In the genomic region with DNA sequence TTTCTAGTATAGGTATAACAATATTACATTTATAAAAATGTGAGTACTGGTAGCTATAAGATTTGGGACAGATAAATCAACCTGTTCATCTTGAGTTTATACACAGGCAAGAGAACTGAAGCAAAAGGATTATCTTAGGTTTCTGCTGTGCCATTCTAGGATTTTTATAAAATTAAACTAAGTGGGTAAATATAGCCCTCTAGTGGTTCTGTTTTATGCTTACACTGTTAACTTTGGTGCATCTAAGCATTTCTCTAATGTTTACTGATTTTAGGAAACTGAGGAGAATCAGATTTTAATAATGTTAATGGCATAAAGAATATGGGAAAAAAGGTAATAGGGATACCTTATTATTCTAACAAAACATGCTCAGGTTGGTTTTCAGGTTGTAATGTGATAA, we compare ENCODE assay signal across 1 cellular context.
TF ChIP-seq lines count a peak whose summit lies in the region.

No MANE protein-coding gene starts in this region.

TF ChIP-seq in K562, 482 proteins besides CTCF, POLR2A, EP300 and RAD21:
- peak; percentile 29; the same call in 1 of the 2 replicates for TF ChIP-seq SMC3 (conservative IDR thresholded peaks at IDR 0.05; ENCODE audit: insufficient read depth, low read depth, low read length)
- TF ChIP-seq, protein P1, sequence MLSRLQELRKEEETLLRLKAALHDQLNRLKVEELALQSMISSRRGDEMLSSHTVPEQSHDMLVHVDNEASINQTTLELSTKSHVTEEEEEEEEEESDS (CRISPR knock-in tag; IDR thresholded peaks at IDR 0.05) = no peak
- TF ChIP-seq FOS (IDR thresholded peaks at IDR 0.05; ENCODE audit: extremely low read depth, insufficient read length) = no peak
- no peak for TF ChIP-seq ERF (CRISPR knock-in tag; IDR thresholded peaks at IDR 0.05)
- TF ChIP-seq PHF20 (IDR thresholded peaks at IDR 0.05; ENCODE audit: partially characterized antibody) = no peak
- TF ChIP-seq POLR2H (tag; IDR thresholded peaks at IDR 0.05; ENCODE audit: low read depth) = peak; percentile 45
- no peak for TF ChIP-seq GABPB1 (CRISPR knock-in tag; IDR thresholded peaks at IDR 0.05)
- no peak for TF ChIP-seq ZNF3 (CRISPR knock-in tag; IDR thresholded peaks at IDR 0.05)
- TF ChIP-seq NFIC (IDR thresholded peaks at IDR 0.05) = no peak
- no peak for TF ChIP-seq ZBED1 (IDR thresholded peaks at IDR 0.05)
- no peak for TF ChIP-seq SP2 (IDR thresholded peaks at IDR 0.05; ENCODE audit: extremely low read depth, low read depth, low read length, poor library complexity, severe bottlenecking)
- TF ChIP-seq POLR3A (IDR thresholded peaks at IDR 0.05; ENCODE audit: borderline replicate concordance, extremely low read depth, insufficient read depth, insufficient read length) = no peak
- no peak for TF ChIP-seq SRSF1 (IDR thresholded peaks at IDR 0.05; ENCODE audit: low read depth, low read length)
- no peak for TF ChIP-seq SMARCE1 (IDR thresholded peaks at IDR 0.05)
- TF ChIP-seq, protein P2, sequence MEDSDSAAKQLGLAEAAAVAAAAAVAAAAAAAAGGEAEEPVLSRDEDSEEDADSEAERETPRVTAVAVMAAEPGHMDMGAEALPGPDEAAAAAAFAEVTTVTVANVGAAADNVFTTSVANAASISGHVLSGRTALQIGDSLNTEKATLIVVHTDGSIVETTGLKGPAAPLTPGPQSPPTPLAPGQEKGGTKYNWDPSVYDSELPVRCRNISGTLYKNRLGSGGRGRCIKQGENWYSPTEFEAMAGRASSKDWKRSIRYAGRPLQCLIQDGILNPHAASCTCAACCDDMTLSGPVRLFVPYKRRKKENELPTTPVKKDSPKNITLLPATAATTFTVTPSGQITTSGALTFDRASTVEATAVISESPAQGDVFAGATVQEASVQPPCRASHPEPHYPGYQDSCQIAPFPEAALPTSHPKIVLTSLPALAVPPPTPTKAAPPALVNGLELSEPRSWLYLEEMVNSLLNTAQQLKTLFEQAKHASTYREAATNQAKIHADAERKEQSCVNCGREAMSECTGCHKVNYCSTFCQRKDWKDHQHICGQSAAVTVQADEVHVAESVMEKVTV (CRISPR knock-in tag; IDR thresholded peaks at IDR 0.05) = peak; percentile 51
- TF ChIP-seq CBFB (CRISPR knock-in tag; IDR thresholded peaks at IDR 0.05) = no peak
- no peak for TF ChIP-seq ZNF23 (CRISPR knock-in tag; IDR thresholded peaks at IDR 0.05)
- no peak for TF ChIP-seq SP1 (CRISPR knock-in tag; IDR thresholded peaks at IDR 0.05)
- TF ChIP-seq ZNF507 (tag; conservative IDR thresholded peaks at IDR 0.05) = no peak
TF ChIP-seq in K562: peak in this region for 3.
